In genomic region chr7:5045558-5046396, GRCh38 we compare ENCODE assay signal across 8 cellular contexts. TPM values are rescaled to one million over a fixed set of nuclear protein-coding genes. Genes with fewer than 3 reads are reported as not detected.
DNase-seq lines count a peak whose midpoint lies in the region; ATAC-seq and TF ChIP-seq lines count a peak whose summit lies in the region.

RBAK (plus strand) TSS chr7:5045860; CDS start chr7:5048077, 2,217 bp downstream.

- peak within 1 kb of the TSS; percentile 74 for H3K4me2 ChIP-seq in PC-9

- no TSS peak for BruUV-seq in PC-9 (replicated peaks; lab: Mats Ljungman, UMichigan)

- peak within 1 kb of the TSS; percentile 91 for H2AFZ ChIP-seq in PC-9

- TF ChIP-seq CTCF in PC-9 (conservative IDR thresholded peaks at IDR 0.05) = no peak

- peak; percentile 98 for DNase-seq in DMS53 (lab: John Stamatoyannopoulos, UW)
- peak; percentile 83 to 88 for DNase-seq in PC-9
- DNase-seq in activated T-cell treated with anti-CD3 and anti-CD28 coated beads, Interleukin-2, amount 50 U/mL, for 1 hour = peak; percentile 80
- peak; percentile 91 for DNase-seq in stimulated activated CD8-positive, alpha-beta memory T cell treated with anti-CD3 and anti-CD28 coated beads, Interleukin-4, amount 100 ng/mL, for 48 hours

- no peaks in the 10 kb centered on the region for H3K9me2 ChIP-seq in PC-9 (ENCODE audit: insufficient read depth)

- peak within 1 kb of the TSS; percentile 73 for H3K9ac ChIP-seq in mucosa of stomach (ENCODE audit: low read length)

- WGBS in esophagus, 2 donors = 1% methylated on average over 59 to 69 of the region's 69 CpGs

- no peaks in the 10 kb centered on the region for H4K20me1 ChIP-seq in PC-9 (ENCODE audit: insufficient read depth)

- CTCF ChIA-PET in PC-9 (lab: Charles Lee) = no interaction called here

- no peak for TF ChIP-seq EP300 in Ishikawa (IDR thresholded peaks at IDR 0.05; ENCODE audit: borderline replicate concordance)

- H3K4me3 ChIP-seq in PC-9 (peak within 1 kb of the TSS; percentile 83), esophagus (ENCODE audit: low read depth in 1 of 2, low read length in 2 of 2) (peak within 1 kb of the TSS; percentile 94), mucosa of stomach (ENCODE audit: low read length) (peak within 1 kb of the TSS; percentile 56)

- H3K27ac ChIP-seq in PC-9 (peak within 1 kb of the TSS; percentile 5; the same call in 1 of the 2 replicates), esophagus (ENCODE audit: low read depth in 2 of 2, low read length in 1 of 2) (peak within 1 kb of the TSS; percentile 86 to 87)

- POLR2A ChIA-PET in PC-9 (lab: Charles Lee; ENCODE audit: unreplicated experiment) = no interaction called here

- H3K36me3 ChIP-seq in PC-9 (ENCODE audit: low read depth) (peaks cover 28% of the 10 kb centered on the region), esophagus (ENCODE audit: control insufficient read depth in 2 of 2, insufficient read depth in 2 of 2, low read length in 1 of 2) (no peaks in the 10 kb centered on the region), mucosa of stomach (ENCODE audit: control insufficient read depth, insufficient read depth, low read length) (no peaks in the 10 kb centered on the region)

- peaks cover 9% of the 10 kb centered on the region; the same call in 1 of the 2 replicates for H3K9me3 ChIP-seq in PC-9 (ENCODE audit: insufficient read depth, low read depth)
- no peaks in the 10 kb centered on the region for H3K9me3 ChIP-seq in esophagus (ENCODE audit: control insufficient read depth in 2 of 2, insufficient read depth in 1 of 2, low read depth in 1 of 2, low read length in 1 of 2)
- no peaks in the 10 kb centered on the region for H3K9me3 ChIP-seq in mucosa of stomach (ENCODE audit: control insufficient read depth, low read length)

- H3K4me1 ChIP-seq in PC-9 (replicated peaks; ENCODE audit: insufficient read depth) (0 out of 2 replicates have a peak, but pooled peaks cover 4% of the 10 kb centered on the region), esophagus (ENCODE audit: control insufficient read depth in 2 of 2, insufficient read depth in 2 of 2, low read length in 1 of 2) (peaks cover 0 to 3% of the 10 kb centered on the region in 2 donors), mucosa of stomach (ENCODE audit: control insufficient read depth, insufficient read depth, low read length) (peaks cover 5% of the 10 kb centered on the region)

- intact Hi-C loops in PC-9 (cut with micrococcal nuclease; ENCODE audit: unreplicated experiment) = no loop called here

- ATAC-seq in GM21619 (IDR thresholded peaks at IDR 0.05; ENCODE audit: unreplicated experiment) = peak; percentile 100

- H3F3A ChIP-seq in PC-9 (ENCODE audit: insufficient read depth, low read depth) = no peaks in the 10 kb centered on the region

- H3K27me3 ChIP-seq in PC-9 (ENCODE audit: insufficient read depth, low read depth) (no peaks in the 10 kb centered on the region), esophagus (ENCODE audit: control insufficient read depth in 1 of 2, insufficient read depth in 2 of 2, low read length in 2 of 2) (no peaks in the 10 kb centered on the region), mucosa of stomach (ENCODE audit: control insufficient read depth, insufficient read depth, low read length) (peaks cover 3% of the 10 kb centered on the region)

- TF ChIP-seq RAD21 in Ishikawa (IDR thresholded peaks at IDR 0.05; ENCODE audit: low read depth) = no peak

- H3K79me2 ChIP-seq in PC-9 (ENCODE audit: low read depth) = peaks cover 12% of the 10 kb centered on the region

TF ChIP-seq in Ishikawa, 13 proteins besides CTCF, POLR2A, EP300 and RAD21:
- TF ChIP-seq MAX (IDR thresholded peaks at IDR 0.05) (peak; percentile 83), TAF1 (IDR thresholded peaks at IDR 0.05; ENCODE audit: low read depth) (peak; percentile 68), ZBTB7A (IDR thresholded peaks at IDR 0.05; ENCODE audit: low read depth) (no peak), USF1 (IDR thresholded peaks at IDR 0.05) (no peak), YY1 (IDR thresholded peaks at IDR 0.05; ENCODE audit: low read depth) (peak; percentile 24; the same call in 1 of the 2 replicates), CEBPB (IDR thresholded peaks at IDR 0.05) (no peak), EGR1 (IDR thresholded peaks at IDR 0.05) (peak; percentile 17; the same call in 1 of the 2 replicates), TEAD4 (IDR thresholded peaks at IDR 0.05) (no peak)
TF ChIP-seq in Ishikawa: peak in this region for 4.

RNA-seq across cellular contexts. Expression of gene RBAK, which starts in this region (rescaled TPM):
- total RNA-seq in PC-9 (2021) = 10.1 and 12.4 TPM in 2 replicates
- 1 to 10 TPM; 4.5 to 5.5 TPM for polyA plus RNA-seq in esophagus

Comparison
In these comparisons a context has a peak if more than half of its experiments do, and no peak if none do; other contexts are left out.
1. Peak in every context shown above with its lines: DNase-seq, ATAC-seq, H3K4me3 ChIP-seq and H3K27ac ChIP-seq.